Comparison of ENCODE assay signal across 1 cellular context in the genomic region with DNA sequence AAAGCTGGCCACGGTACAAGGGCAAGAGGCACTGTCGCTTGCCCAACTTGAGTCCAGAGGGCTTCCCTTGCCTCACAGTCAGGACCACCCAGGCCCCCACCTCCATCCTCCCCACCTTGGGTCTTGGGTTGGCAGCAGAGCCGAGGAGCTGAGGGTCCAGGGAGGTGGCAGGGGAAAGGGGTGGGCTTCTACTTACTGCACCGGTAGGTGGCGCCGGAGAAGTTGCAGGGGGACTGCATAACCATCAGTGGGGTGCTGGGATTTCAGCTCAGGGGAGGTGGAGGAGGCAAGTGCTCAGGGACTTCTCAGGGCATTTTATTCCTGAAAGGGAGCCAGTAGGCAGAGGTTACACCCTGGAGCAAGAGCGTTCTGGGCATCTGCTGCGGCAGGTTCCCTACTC.
TF ChIP-seq lines count a peak whose summit lies in the region.

No MANE protein-coding gene starts in this region.

TF ChIP-seq in HepG2, 621 proteins besides CTCF, POLR2A, EP300 and RAD21 (continued from another document):
- TF ChIP-seq, protein P1, sequence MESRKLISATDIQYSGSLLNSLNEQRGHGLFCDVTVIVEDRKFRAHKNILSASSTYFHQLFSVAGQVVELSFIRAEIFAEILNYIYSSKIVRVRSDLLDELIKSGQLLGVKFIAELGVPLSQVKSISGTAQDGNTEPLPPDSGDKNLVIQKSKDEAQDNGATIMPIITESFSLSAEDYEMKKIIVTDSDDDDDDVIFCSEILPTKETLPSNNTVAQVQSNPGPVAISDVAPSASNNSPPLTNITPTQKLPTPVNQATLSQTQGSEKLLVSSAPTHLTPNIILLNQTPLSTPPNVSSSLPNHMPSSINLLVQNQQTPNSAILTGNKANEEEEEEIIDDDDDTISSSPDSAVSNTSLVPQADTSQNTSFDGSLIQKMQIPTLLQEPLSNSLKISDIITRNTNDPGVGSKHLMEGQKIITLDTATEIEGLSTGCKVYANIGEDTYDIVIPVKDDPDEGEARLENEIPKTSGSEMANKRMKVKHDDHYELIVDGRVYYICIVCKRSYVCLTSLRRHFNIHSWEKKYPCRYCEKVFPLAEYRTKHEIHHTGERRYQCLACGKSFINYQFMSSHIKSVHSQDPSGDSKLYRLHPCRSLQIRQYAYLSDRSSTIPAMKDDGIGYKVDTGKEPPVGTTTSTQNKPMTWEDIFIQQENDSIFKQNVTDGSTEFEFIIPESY (CRISPR knock-in tag; IDR thresholded peaks at IDR 0.05) = no peak
- TF ChIP-seq ZNF225 (CRISPR knock-in tag; IDR thresholded peaks at IDR 0.05) = no peak
